In the genomic region with DNA sequence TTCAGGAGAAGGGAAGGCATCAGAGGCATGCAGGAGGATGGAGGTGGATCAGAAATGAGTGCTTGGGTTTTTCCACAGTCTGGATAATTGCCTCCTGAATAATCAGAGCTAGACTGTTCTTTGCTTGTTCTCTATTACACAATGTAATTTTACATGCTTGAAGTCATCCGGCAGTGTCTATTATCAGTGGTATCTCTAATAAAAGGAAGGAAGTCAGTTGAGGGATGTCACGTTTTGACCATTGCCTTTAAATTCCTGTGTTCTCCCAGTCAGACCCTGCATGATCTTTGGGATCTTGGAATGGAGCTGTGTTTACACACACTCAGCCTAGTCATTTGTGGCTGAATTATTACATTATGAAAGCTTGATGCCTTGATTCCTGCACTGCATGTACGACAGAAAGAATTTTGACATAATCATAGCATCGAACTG, we compare ENCODE assay signal across 20 cellular contexts.
A peak's percentile ranks its signal among the peaks of the same experiment; 100 is the strongest.
DNase-seq lines count a peak whose midpoint lies in the region; ATAC-seq, FAIRE-seq and TF ChIP-seq lines count a peak whose summit lies in the region.
"Had no signal": no experiment of that assay in that cellular context is flagged by ENCODE, and none has a peak within 500 bp of the region (broad histone marks: within the 10 kb centered on the region; RNA-seq: fewer than 3 reads in every experiment).

No MANE protein-coding gene starts in this region.

- POLR2A ChIA-PET in HepG2 (lab: Yijun Ruan, JAX) = no interaction called here

- no peak overlapping the region for H3K4me3 ChIP-seq in liver (ENCODE audit: low read depth in 1 of 3, low read length in 3 of 3)
- H3K4me3 ChIP-seq in HepG2 (replicated peaks in 1 of 3; ENCODE audit: insufficient read depth in 1 of 3, low read depth in 2 of 3, low read length in 3 of 3) = no peak overlapping the region
- no peak overlapping the region for H3K4me3 ChIP-seq in uterus
- H3K4me3 ChIP-seq: colonic mucosa, lower lobe of right lung, right atrium auricular region, vagina had no signal

- no peak overlapping the region for H3K27ac ChIP-seq in liver (ENCODE audit: low read depth in 1 of 2, low read length in 2 of 2)
- H3K27ac ChIP-seq in HepG2 (ENCODE audit: extremely low read length, insufficient read depth, low read length) = no peak overlapping the region
- H3K27ac ChIP-seq in VCaP = peak overlapping the region; percentile 64
- H3K27ac ChIP-seq in uterus = peak overlapping the region; percentile 57 to 62
- H3K27ac ChIP-seq: colonic mucosa, right atrium auricular region, RWPE1, vagina had no signal

- TF ChIP-seq EP300 in HepG2 (IDR thresholded peaks at IDR 0.05; ENCODE audit: low read depth in 2 of 2, low read length in 2 of 2) = no peak
- no peak for TF ChIP-seq EP300 in HepG2 (CRISPR knock-in tag; IDR thresholded peaks at IDR 0.05; ENCODE audit: borderline replicate concordance)

- H3K27me3 ChIP-seq in liver (ENCODE audit: control insufficient read depth in 4 of 4, insufficient read depth in 4 of 4, low read length in 3 of 4) = no peaks in the 10 kb centered on the region
- H3K27me3 ChIP-seq in HepG2 (ENCODE audit: control insufficient read depth in 1 of 2, insufficient read depth in 2 of 2, low read length in 2 of 2) = no peaks in the 10 kb centered on the region; a peak in 1 of 5 replicates
- H3K27me3 ChIP-seq in uterus = no peaks in the 10 kb centered on the region
- H3K27me3 ChIP-seq: colonic mucosa, right atrium auricular region, vagina had no signal

- 69% methylated on average over 4 of the region's 4 CpGs for WGBS in liver
- WGBS in HepG2 (ENCODE audit: low lambda C conversion rate) = 17% methylated on average over 4 of the region's 4 CpGs

- FAIRE-seq in HepG2 (lab: Jason Lieb, UNC) = no peak
- FAIRE-seq: A204.1 had no signal

- H3K9me3 ChIP-seq in liver (ENCODE audit: control insufficient read depth in 4 of 4, low read length in 3 of 4) (no peaks in the 10 kb centered on the region), HepG2 (ENCODE audit: low read length) (no peaks in the 10 kb centered on the region), uterus (no peaks in the 10 kb centered on the region)
- H3K9me3 ChIP-seq: colonic mucosa, lower lobe of right lung, right atrium auricular region, vagina had no signal

- H3K4me1 ChIP-seq in liver (ENCODE audit: control insufficient read depth in 4 of 4, insufficient read depth in 4 of 4, low read length in 3 of 4) (peaks cover 0 to 2% (median 0%) of the 10 kb centered on the region in 4 donors), HepG2 (ENCODE audit: insufficient read depth, low read length) (no peaks in the 10 kb centered on the region), uterus (peaks cover 0 to 7% of the 10 kb centered on the region in 2 donors)
- H3K4me1 ChIP-seq: lower lobe of right lung had no signal

- H3K36me3 ChIP-seq in liver (ENCODE audit: control insufficient read depth in 4 of 4, insufficient read depth in 3 of 4, low read depth in 1 of 4, low read length in 3 of 4) (no peaks in the 10 kb centered on the region), HepG2 (replicated peaks in 1 of 2; ENCODE audit: control insufficient read depth in 1 of 2, insufficient read depth in 2 of 2, low read length in 2 of 2) (no peaks in the 10 kb centered on the region), uterus (no peaks in the 10 kb centered on the region)
- H3K36me3 ChIP-seq: colonic mucosa, lower lobe of right lung, right atrium auricular region, vagina had no signal

- no peak overlapping the region for H2AFZ ChIP-seq in HepG2 (ENCODE audit: low read length)

- TF ChIP-seq POLR2A in HepG2 (IDR thresholded peaks at IDR 0.05; ENCODE audit: insufficient read depth in 1 of 2, low read depth in 2 of 2, low read length in 2 of 2) (no peak), uterus (IDR thresholded peaks at IDR 0.05) (no peak)

- no peaks in the 10 kb centered on the region for H3K79me2 ChIP-seq in HepG2 (ENCODE audit: insufficient read depth, low read length)

- no peak for TF ChIP-seq RAD21 in liver (IDR thresholded peaks at IDR 0.05)
- TF ChIP-seq RAD21 in HepG2 (CRISPR knock-in tag; IDR thresholded peaks at IDR 0.05) = no peak

- H4K20me1 ChIP-seq in HepG2 (ENCODE audit: insufficient read depth, low read length) = no peaks in the 10 kb centered on the region

- CTCF ChIA-PET in HepG2 (lab: Yijun Ruan, JAX; ENCODE audit: low intra/inter-chr PET ratio, low total read pairs) = no interaction called here

- BruUV-seq in HepG2 (replicated peaks; lab: Mats Ljungman, UMichigan) = no TSS peak

- H3K4me2 ChIP-seq in HepG2 (ENCODE audit: low read depth, low read length) = no peak overlapping the region

- TF ChIP-seq CTCF in liver (IDR thresholded peaks at IDR 0.05; ENCODE audit: low read depth, low read length, missing input control) (no peak), HepG2 (CRISPR knock-in tag; IDR thresholded peaks at IDR 0.05) (no peak), VCaP (conservative IDR thresholded peaks at IDR 0.05) (no peak), uterus (IDR thresholded peaks at IDR 0.05) (no peak)

- DNase-seq in HepG2 (ENCODE audit: low spot score) (no peak), foreskin melanocyte (peak; percentile 44), uterus (no peak), D341Med (ENCODE audit: low spot score) (no peak), LoVo (ENCODE audit: low spot score) (no peak)
- DNase-seq: activated CD4-positive, alpha-beta T cell treated with anti-CD3 and anti-CD28 coated beads for 4 hours; activated naive CD8-positive, alpha-beta T cell treated with anti-CD3 and anti-CD28 coated beads, Interleukin-2, amount 10 ng/mL, durations not matched to agents 7 days and 5 days; activated T-cell treated with anti-CD3 and anti-CD28 coated beads for 4 hours; colonic mucosa; HCEC 1CT; lower lobe of right lung; nephron progenitor cell; stimulated activated naive CD4-positive, alpha-beta T cell had no signal

- H3K9ac ChIP-seq in liver (ENCODE audit: low read depth in 1 of 2, low read length in 2 of 2) = no peak overlapping the region
- H3K9ac ChIP-seq in HepG2 (ENCODE audit: insufficient read depth, low read depth, low read length) = no peak overlapping the region

- intact Hi-C loops in HepG2 (cut with micrococcal nuclease; ENCODE audit: unreplicated experiment) = no loop called here
- intact Hi-C loops in uterus (cut with DNase I; ENCODE audit: low total_unique reads) = no loop called here

- ATAC-seq in HepG2 = no peak
- ATAC-seq in HG03460 (IDR thresholded peaks at IDR 0.05; ENCODE audit: unreplicated experiment) = no peak

- in situ Hi-C loops in HepG2 (cut with HindIII; ENCODE audit: extremely low pct_ligation_motif_present, low pct_unique_long_range_greater_than_20kb) = no loop called here

TF ChIP-seq in liver, 16 proteins besides CTCF, POLR2A, EP300 and RAD21 (continues in another document):
- no peak for TF ChIP-seq GABPA (IDR thresholded peaks at IDR 0.05 in 1 of 2, conservative IDR thresholded peaks at IDR 0.05 in 1 of 2)
- TF ChIP-seq, protein P1, sequence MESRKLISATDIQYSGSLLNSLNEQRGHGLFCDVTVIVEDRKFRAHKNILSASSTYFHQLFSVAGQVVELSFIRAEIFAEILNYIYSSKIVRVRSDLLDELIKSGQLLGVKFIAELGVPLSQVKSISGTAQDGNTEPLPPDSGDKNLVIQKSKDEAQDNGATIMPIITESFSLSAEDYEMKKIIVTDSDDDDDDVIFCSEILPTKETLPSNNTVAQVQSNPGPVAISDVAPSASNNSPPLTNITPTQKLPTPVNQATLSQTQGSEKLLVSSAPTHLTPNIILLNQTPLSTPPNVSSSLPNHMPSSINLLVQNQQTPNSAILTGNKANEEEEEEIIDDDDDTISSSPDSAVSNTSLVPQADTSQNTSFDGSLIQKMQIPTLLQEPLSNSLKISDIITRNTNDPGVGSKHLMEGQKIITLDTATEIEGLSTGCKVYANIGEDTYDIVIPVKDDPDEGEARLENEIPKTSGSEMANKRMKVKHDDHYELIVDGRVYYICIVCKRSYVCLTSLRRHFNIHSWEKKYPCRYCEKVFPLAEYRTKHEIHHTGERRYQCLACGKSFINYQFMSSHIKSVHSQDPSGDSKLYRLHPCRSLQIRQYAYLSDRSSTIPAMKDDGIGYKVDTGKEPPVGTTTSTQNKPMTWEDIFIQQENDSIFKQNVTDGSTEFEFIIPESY (IDR thresholded peaks at IDR 0.05) = no peak
- no peak for TF ChIP-seq TAF1 (conservative IDR thresholded peaks at IDR 0.05)
- TF ChIP-seq JUND (IDR thresholded peaks at IDR 0.05) = no peak
- TF ChIP-seq FOXA1 (IDR thresholded peaks at IDR 0.05) = no peak
- no peak for TF ChIP-seq HNF4G (IDR thresholded peaks at IDR 0.05)
- peak; percentile 39 for TF ChIP-seq NR2F2 (IDR thresholded peaks at IDR 0.05)
- TF ChIP-seq YY1 (IDR thresholded peaks at IDR 0.05) = no peak
- TF ChIP-seq EGR1 (IDR thresholded peaks at IDR 0.05; ENCODE audit: low read depth in 2 of 2) = no peak

TF ChIP-seq in HepG2, 621 proteins besides CTCF, POLR2A, EP300 and RAD21 (continues in another document):
- TF ChIP-seq ZFY (CRISPR knock-in tag; IDR thresholded peaks at IDR 0.05) = no peak
- TF ChIP-seq, protein P2, sequence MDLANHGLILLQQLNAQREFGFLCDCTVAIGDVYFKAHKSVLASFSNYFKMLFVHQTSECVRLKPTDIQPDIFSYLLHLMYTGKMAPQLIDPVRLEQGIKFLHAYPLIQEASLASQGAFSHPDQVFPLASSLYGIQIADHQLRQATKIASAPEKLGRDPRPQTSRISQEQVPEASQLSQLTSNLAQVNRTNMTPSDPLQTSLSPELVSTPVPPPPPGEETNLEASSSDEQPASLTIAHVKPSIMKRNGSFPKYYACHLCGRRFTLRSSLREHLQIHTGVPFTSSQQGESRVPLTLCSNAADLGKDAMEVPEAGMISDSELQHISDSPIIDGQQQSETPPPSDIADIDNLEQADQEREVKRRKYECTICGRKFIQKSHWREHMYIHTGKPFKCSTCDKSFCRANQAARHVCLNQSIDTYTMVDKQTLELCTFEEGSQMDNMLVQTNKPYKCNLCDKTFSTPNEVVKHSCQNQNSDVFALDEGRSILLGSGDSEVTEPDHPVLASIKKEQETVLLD (CRISPR knock-in tag; IDR thresholded peaks at IDR 0.05; ENCODE audit: low read depth) = no peak
- no peak for TF ChIP-seq BRCA1 (CRISPR knock-in tag; IDR thresholded peaks at IDR 0.05)
- TF ChIP-seq, protein P3, sequence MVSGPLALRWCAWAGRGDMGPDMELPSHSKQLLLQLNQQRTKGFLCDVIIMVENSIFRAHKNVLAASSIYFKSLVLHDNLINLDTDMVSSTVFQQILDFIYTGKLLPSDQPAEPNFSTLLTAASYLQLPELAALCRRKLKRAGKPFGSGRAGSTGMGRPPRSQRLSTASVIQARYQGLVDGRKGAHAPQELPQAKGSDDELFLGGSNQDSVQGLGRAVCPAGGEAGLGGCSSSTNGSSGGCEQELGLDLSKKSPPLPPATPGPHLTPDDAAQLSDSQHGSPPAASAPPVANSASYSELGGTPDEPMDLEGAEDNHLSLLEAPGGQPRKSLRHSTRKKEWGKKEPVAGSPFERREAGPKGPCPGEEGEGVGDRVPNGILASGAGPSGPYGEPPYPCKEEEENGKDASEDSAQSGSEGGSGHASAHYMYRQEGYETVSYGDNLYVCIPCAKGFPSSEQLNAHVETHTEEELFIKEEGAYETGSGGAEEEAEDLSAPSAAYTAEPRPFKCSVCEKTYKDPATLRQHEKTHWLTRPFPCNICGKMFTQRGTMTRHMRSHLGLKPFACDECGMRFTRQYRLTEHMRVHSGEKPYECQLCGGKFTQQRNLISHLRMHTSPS (CRISPR knock-in tag; IDR thresholded peaks at IDR 0.05; ENCODE audit: low read depth) = no peak
- TF ChIP-seq ZNF383 (CRISPR knock-in tag; IDR thresholded peaks at IDR 0.05; ENCODE audit: borderline replicate concordance) = no peak
- no peak for TF ChIP-seq CHCHD3 (CRISPR knock-in tag; IDR thresholded peaks at IDR 0.05)

Comparison
In these comparisons a context has a peak if more than half of its experiments do, and no peak if none do; other contexts are left out.
1. H3K27ac ChIP-seq: peak in VCaP (single experiment) and uterus (2 of 2); none in liver (0 of 2) and HepG2 (single experiment).